Comparison of ENCODE assay signal across 10 cellular contexts in the genomic region with DNA sequence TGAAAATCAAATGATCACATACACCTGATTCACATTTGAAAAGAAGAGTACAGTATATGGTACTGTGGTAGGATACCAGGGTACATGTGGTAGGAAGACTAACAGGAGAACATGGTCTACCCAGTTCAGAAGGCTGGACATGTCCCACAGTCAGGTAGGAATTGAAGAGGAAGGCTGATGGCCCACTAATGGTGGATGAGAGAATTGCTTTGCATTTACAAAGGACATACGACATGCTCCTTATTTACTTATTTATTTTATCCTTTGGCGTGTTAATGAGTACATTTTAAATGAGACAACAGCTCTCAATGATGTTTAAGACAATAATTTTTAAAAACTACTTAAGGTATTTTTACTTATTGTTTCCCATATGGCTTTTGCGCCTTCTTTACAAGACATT.
DNase-seq lines count a peak whose midpoint lies in the region; ATAC-seq and TF ChIP-seq lines count a peak whose summit lies in the region.
"Had no signal": no experiment of that assay in that cellular context is flagged by ENCODE, and none has a peak within 500 bp of the region (broad histone marks: within the 10 kb centered on the region; RNA-seq: fewer than 3 reads in every experiment).

No MANE protein-coding gene starts in this region.

- no peaks in the 10 kb centered on the region for H3K9me2 ChIP-seq in OCI-LY7 (ENCODE audit: insufficient read depth, low read length)

- no peak overlapping the region for H3K27ac Mint-ChIP-seq in activated T-helper 2 cell treated with anti-CD3 and anti-CD28 coated beads, Interferon-gamma antibody, Interleukin-2, Interleukin-4, amounts not matched to agents 10 μg/mL and 5 μg/mL and 100 μg/mL, durations not matched to agents 14 hours and 24 hours and 36 hours
- H3K27ac Mint-ChIP-seq in activated CD4-positive, alpha-beta memory T cell treated with anti-CD3 and anti-CD28 coated beads for 36 hours = no peak overlapping the region
- H3K27ac Mint-ChIP-seq: activated T-helper 17 cell treated with anti-CD3 and anti-CD28 coated beads, Interleukin-2, amount 50 U/mL, for 72 hours had no signal

- intact Hi-C loops in left ventricle myocardium inferior (cut with micrococcal nuclease) = no loop called here
- intact Hi-C loops in cardiac septum (cut with DNase I) = no loop called here
- intact Hi-C loops in OCI-LY7 (cut with micrococcal nuclease; ENCODE audit: unreplicated experiment) = loop anchor here (5.0 kb wide), 1 partner anchor 57 kb away; no protein-coding TSS in a partner anchor
- intact Hi-C loops in activated T-helper 2 cell treated with anti-CD3 and anti-CD28 coated beads, Interferon-gamma antibody, Interleukin-2, Interleukin-4, amounts not matched to agents 10 μg/mL and 5 μg/mL and 100 μg/mL, durations not matched to agents 14 hours and 24 hours and 36 hours (cut with micrococcal nuclease) = no loop called here
- intact Hi-C loops in activated CD4-positive, alpha-beta memory T cell treated with anti-CD3 and anti-CD28 coated beads for 36 hours (cut with micrococcal nuclease) = no loop called here

- no peaks in the 10 kb centered on the region for H3K36me3 ChIP-seq in left ventricle myocardium inferior
- no peaks in the 10 kb centered on the region for H3K36me3 ChIP-seq in OCI-LY7 (ENCODE audit: insufficient read depth, low read length)

- no peak overlapping the region for H3K4me3 Mint-ChIP-seq in activated T-helper 2 cell treated with anti-CD3 and anti-CD28 coated beads, Interferon-gamma antibody, Interleukin-2, Interleukin-4, amounts not matched to agents 10 μg/mL and 5 μg/mL and 100 μg/mL, durations not matched to agents 14 hours and 24 hours and 36 hours (ENCODE audit: low read depth)
- H3K4me3 Mint-ChIP-seq in activated CD4-positive, alpha-beta memory T cell treated with anti-CD3 and anti-CD28 coated beads for 36 hours = no peak overlapping the region
- H3K4me3 Mint-ChIP-seq: activated T-helper 17 cell treated with anti-CD3 and anti-CD28 coated beads, Interleukin-2, amount 50 U/mL, for 72 hours had no signal

- no peaks in the 10 kb centered on the region for H4K20me1 ChIP-seq in OCI-LY7 (ENCODE audit: insufficient read depth, low read length)

- peak; percentile 21 for TF ChIP-seq CTCF in left ventricle myocardium inferior (IDR thresholded peaks at IDR 0.05; ENCODE audit: borderline replicate concordance)
- TF ChIP-seq CTCF in OCI-LY7 (conservative IDR thresholded peaks at IDR 0.05; ENCODE audit: low read length) = peak; percentile 70
- TF ChIP-seq CTCF in epithelial cell of proximal tubule (conservative IDR thresholded peaks at IDR 0.05; ENCODE audit: low read depth, low read length) = peak; percentile 23
- TF ChIP-seq CTCF in GM10266 (IDR thresholded peaks at IDR 0.05; ENCODE audit: control insufficient read depth, insufficient read depth, low read depth, missing control alignments) = no peak

- no TSS peak for BruUV-seq in OCI-LY7 (replicated peaks; lab: Mats Ljungman, UMichigan)

- POLR2A ChIA-PET in OCI-LY7 (lab: Charles Lee) = interaction anchor here (0.7 to 4.5 kb wide), 12 partner anchors 8 to 195 kb away, joined by 3 to 33 read pairs (median 4); no protein-coding TSS in a partner anchor
- POLR2A ChIA-PET in activated CD4-positive, alpha-beta memory T cell treated with anti-CD3 and anti-CD28 coated beads for 36 hours (lab: Charles Lee) = no interaction called here

- no peaks in the 10 kb centered on the region for H3K9me3 Mint-ChIP-seq in activated T-helper 2 cell treated with anti-CD3 and anti-CD28 coated beads, Interferon-gamma antibody, Interleukin-2, Interleukin-4, amounts not matched to agents 10 μg/mL and 5 μg/mL and 100 μg/mL, durations not matched to agents 14 hours and 24 hours and 36 hours
- no peaks in the 10 kb centered on the region for H3K9me3 Mint-ChIP-seq in activated CD4-positive, alpha-beta memory T cell treated with anti-CD3 and anti-CD28 coated beads for 36 hours

- H3K79me2 ChIP-seq in OCI-LY7 (ENCODE audit: insufficient read depth, low read depth, low read length) = no peaks in the 10 kb centered on the region

- H3K9me3 ChIP-seq in left ventricle myocardium inferior (replicated peaks) (no peaks in the 10 kb centered on the region), OCI-LY7 (ENCODE audit: low read length) (no peaks in the 10 kb centered on the region)

- no peak overlapping the region for H2AFZ ChIP-seq in OCI-LY7 (ENCODE audit: low read length)

- ATAC-seq in GM21717 (IDR thresholded peaks at IDR 0.05; ENCODE audit: unreplicated experiment) = no peak
- ATAC-seq: activated T-helper 17 cell treated with anti-CD3 and anti-CD28 coated beads, Interleukin-2, amount 50 U/mL, for 72 hours; sciatic nerve had no signal

- peaks cover 16% of the 10 kb centered on the region for H3K4me1 Mint-ChIP-seq in activated T-helper 2 cell treated with anti-CD3 and anti-CD28 coated beads, Interferon-gamma antibody, Interleukin-2, Interleukin-4, amounts not matched to agents 10 μg/mL and 5 μg/mL and 100 μg/mL, durations not matched to agents 14 hours and 24 hours and 36 hours (ENCODE audit: low read depth)
- peaks cover 12% of the 10 kb centered on the region for H3K4me1 Mint-ChIP-seq in activated CD4-positive, alpha-beta memory T cell treated with anti-CD3 and anti-CD28 coated beads for 36 hours (ENCODE audit: low read depth)
- H3K4me1 Mint-ChIP-seq: activated T-helper 17 cell treated with anti-CD3 and anti-CD28 coated beads, Interleukin-2, amount 50 U/mL, for 72 hours had no signal

- peaks cover 19% of the 10 kb centered on the region for H3K4me1 ChIP-seq in left ventricle myocardium inferior
- peaks cover 48% of the 10 kb centered on the region for H3K4me1 ChIP-seq in OCI-LY7 (ENCODE audit: insufficient read depth, low read length, poor library complexity, severe bottlenecking)

- no peaks in the 10 kb centered on the region for H3K27me3 ChIP-seq in left ventricle myocardium inferior (ENCODE audit: low read depth)

- DNase-seq in left ventricle myocardium inferior = no peak
- DNase-seq in cardiac septum (ENCODE audit: low spot score) = no peak
- peak; percentile 28 for DNase-seq in OCI-LY7 (ENCODE audit: low spot score)
- DNase-seq in epithelial cell of proximal tubule (ENCODE audit: low read depth) = no peak
- DNase-seq in GM10266 (ENCODE audit: extremely low spot score) = no peak
- no peak for DNase-seq in activated T-helper 2 cell treated with anti-CD3 and anti-CD28 coated beads, Interferon-gamma antibody, Interleukin-2, Interleukin-4, amounts not matched to agents 10 μg/mL and 5 μg/mL and 100 μg/mL, durations not matched to agents 14 hours and 24 hours and 36 hours (ENCODE audit: low spot score)
- no peak for DNase-seq in activated CD4-positive, alpha-beta memory T cell treated with anti-CD3 and anti-CD28 coated beads for 36 hours

- CTCF ChIA-PET in OCI-LY7 (lab: Charles Lee; ENCODE audit: unreplicated experiment) = no interaction called here
- CTCF ChIA-PET in activated CD4-positive, alpha-beta memory T cell treated with anti-CD3 and anti-CD28 coated beads for 36 hours (lab: Charles Lee) = interaction anchor here (1.0 to 3.0 kb wide), 3 partner anchors 12 to 283 kb away, joined by 3 to 7 read pairs (median 4); no protein-coding TSS in a partner anchor

- H3K36me3 Mint-ChIP-seq in activated T-helper 2 cell treated with anti-CD3 and anti-CD28 coated beads, Interferon-gamma antibody, Interleukin-2, Interleukin-4, amounts not matched to agents 10 μg/mL and 5 μg/mL and 100 μg/mL, durations not matched to agents 14 hours and 24 hours and 36 hours (ENCODE audit: low read depth) = no peaks in the 10 kb centered on the region
- H3K36me3 Mint-ChIP-seq in activated CD4-positive, alpha-beta memory T cell treated with anti-CD3 and anti-CD28 coated beads for 36 hours = no peaks in the 10 kb centered on the region

- no peak overlapping the region for H3K4me3 ChIP-seq in left ventricle myocardium inferior
- H3K4me3 ChIP-seq in OCI-LY7 (ENCODE audit: low read depth, low read length, poor library complexity, severe bottlenecking) = no peak overlapping the region
- H3K4me3 ChIP-seq in epithelial cell of proximal tubule (ENCODE audit: low read depth, low read length) = no peak overlapping the region

- H3K4me2 ChIP-seq in OCI-LY7 (ENCODE audit: low read length) = no peak overlapping the region

- H3K27me3 Mint-ChIP-seq in activated T-helper 2 cell treated with anti-CD3 and anti-CD28 coated beads, Interferon-gamma antibody, Interleukin-2, Interleukin-4, amounts not matched to agents 10 μg/mL and 5 μg/mL and 100 μg/mL, durations not matched to agents 14 hours and 24 hours and 36 hours (ENCODE audit: low read depth) = peaks cover 11% of the 10 kb centered on the region
- no peaks in the 10 kb centered on the region for H3K27me3 Mint-ChIP-seq in activated CD4-positive, alpha-beta memory T cell treated with anti-CD3 and anti-CD28 coated beads for 36 hours

- H3K27ac ChIP-seq in left ventricle myocardium inferior (replicated peaks) (no peak overlapping the region), OCI-LY7 (ENCODE audit: low read depth, low read length, poor library complexity, severe bottlenecking) (no peak overlapping the region)
